In genomic region chr1:228270032-228270431, GRCh38 we compare ENCODE assay signal across 19 cellular contexts.
DNase-seq lines count a peak whose midpoint lies in the region; ATAC-seq and TF ChIP-seq lines count a peak whose summit lies in the region.
"Had no signal": no experiment of that assay in that cellular context is flagged by ENCODE, and none has a peak within 500 bp of the region (broad histone marks: within the 10 kb centered on the region; RNA-seq: fewer than 3 reads in every experiment).

No MANE protein-coding gene starts in this region.

- H3K27me3 ChIP-seq in mesenchymal stem cell (ENCODE audit: control insufficient read depth in 1 of 2, insufficient read depth in 1 of 2, low read length in 2 of 2) = no peaks in the 10 kb centered on the region
- H3K27me3 ChIP-seq: BE2C, gastroesophageal sphincter had no signal

- no peak overlapping the region for H3K4me3 Mint-ChIP-seq in CD14-positive monocyte
- H3K4me3 Mint-ChIP-seq: central memory CD8-positive, alpha-beta T cell had no signal

- H3K18ac ChIP-seq in mesenchymal stem cell (ENCODE audit: low read depth in 1 of 2, low read length in 2 of 2) = no peak overlapping the region

- no peak overlapping the region for H2BK5ac ChIP-seq in mesenchymal stem cell (ENCODE audit: low read depth, low read length, poor library complexity, severe bottlenecking)

- no peak overlapping the region for H3K4ac ChIP-seq in mesenchymal stem cell (ENCODE audit: low read depth in 1 of 2, low read length in 2 of 2)

- DNase-seq in EL (peak; percentile 40), NCI-H460 (ENCODE audit: extremely low read depth, low read depth) (peak; percentile 9), epithelial cell of esophagus (ENCODE audit: low read depth) (peak; percentile 36), mesenchymal stem cell (peak; percentile 70), CD14-positive monocyte (ENCODE audit: low spot score) (no peak), NCI-H2171 (lab: John Stamatoyannopoulos, UW) (no peak), NCI-H69 (lab: John Stamatoyannopoulos, UW) (no peak)
- DNase-seq: BE2C; GDM1; Kasumi-1; NCI-H1417; NCI-H774; PC-9; stimulated activated CD4-positive, alpha-beta T cell treated with anti-CD3 and anti-CD28 coated beads, Interleukin-4, amount 100 ng/mL, for 24 hours; T-helper 9 cell had no signal

- H4K91ac ChIP-seq in mesenchymal stem cell (ENCODE audit: low read length) = no peak overlapping the region

- no peaks in the 10 kb centered on the region for H3K9me3 ChIP-seq in mesenchymal stem cell (ENCODE audit: control insufficient read depth, low read length)
- H3K9me3 ChIP-seq: BE2C, gastroesophageal sphincter had no signal

- H3K27me3 Mint-ChIP-seq in CD14-positive monocyte (ENCODE audit: low read depth in 3 of 3) = peaks cover 4 to 11% (median 8%) of the 10 kb centered on the region in 3 donors
- H3K27me3 Mint-ChIP-seq: central memory CD8-positive, alpha-beta T cell had no signal

- H3K27ac ChIP-seq in mesenchymal stem cell (ENCODE audit: low read length, poor library complexity, severe bottlenecking) = no peak overlapping the region
- H3K27ac ChIP-seq: gastroesophageal sphincter, PC-9 had no signal

- H3K4me2 ChIP-seq in mesenchymal stem cell (ENCODE audit: low read length, poor library complexity, severe bottlenecking) = no peak overlapping the region
- H3K4me2 ChIP-seq: PC-9 had no signal

- H3K79me1 ChIP-seq in mesenchymal stem cell (replicated peaks; ENCODE audit: low read length, poor library complexity, severe bottlenecking) = peaks cover 10% of the 10 kb centered on the region

- no peak overlapping the region for H3K9ac ChIP-seq in mesenchymal stem cell (ENCODE audit: low read length)

- no peak overlapping the region for H2AK5ac ChIP-seq in mesenchymal stem cell (ENCODE audit: low read length, severe bottlenecking)

- no CpG with 5 or more reads among the region's 1 CpG for WGBS in mesenchymal stem cell

- peaks cover 7% of the 10 kb centered on the region for H3K4me1 Mint-ChIP-seq in CD14-positive monocyte

- no peak overlapping the region for H3K14ac ChIP-seq in mesenchymal stem cell (ENCODE audit: low read length in 2 of 2)

- H2BK12ac ChIP-seq in mesenchymal stem cell (ENCODE audit: low read length in 2 of 2) = no peak overlapping the region

- H3K36me3 ChIP-seq in mesenchymal stem cell (ENCODE audit: control insufficient read depth in 1 of 2, insufficient read depth in 2 of 2, low read depth in 1 of 2, low read length in 2 of 2) = peaks cover 2 to 42% of the 10 kb centered on the region in 2 experiments
- H3K36me3 ChIP-seq: BE2C had no signal

- H2BK15ac ChIP-seq in mesenchymal stem cell (ENCODE audit: low read depth, poor library complexity, severe bottlenecking) = no peak overlapping the region

- H3K4me3 ChIP-seq in epithelial cell of esophagus (ENCODE audit: low read length) (no peak overlapping the region), mesenchymal stem cell (ENCODE audit: insufficient read depth in 1 of 2, low read depth in 1 of 2, low read length in 2 of 2) (no peak overlapping the region)
- H3K4me3 ChIP-seq: gastroesophageal sphincter, PC-9, SK-N-MC had no signal

- no peak for TF ChIP-seq CTCF in epithelial cell of esophagus (IDR thresholded peaks at IDR 0.05; ENCODE audit: insufficient read depth, low read depth, low read length, missing control alignments)
- no peak for TF ChIP-seq CTCF in CD14-positive monocyte (IDR thresholded peaks at IDR 0.05)

- ATAC-seq in HG03378 (IDR thresholded peaks at IDR 0.05; ENCODE audit: unreplicated experiment) = no peak
- ATAC-seq: gastroesophageal sphincter had no signal

- H3K23ac ChIP-seq in mesenchymal stem cell (ENCODE audit: low read length in 2 of 2) = no peak overlapping the region

- H3K9me3 Mint-ChIP-seq in CD14-positive monocyte = peaks cover 0 to 3% (median 0%) of the 10 kb centered on the region in 7 donors
- H3K9me3 Mint-ChIP-seq: central memory CD8-positive, alpha-beta T cell had no signal

- no peak overlapping the region for H2BK120ac ChIP-seq in mesenchymal stem cell (ENCODE audit: low read depth, low read length)

- H3K36me3 Mint-ChIP-seq in CD14-positive monocyte = peaks cover 0 to 5% of the 10 kb centered on the region in 2 donors

- peaks cover 9% of the 10 kb centered on the region for H3K4me1 ChIP-seq in mesenchymal stem cell (ENCODE audit: control insufficient read depth, insufficient read depth, low read depth, low read length)

- intact Hi-C loops in CD14-positive monocyte (cut with micrococcal nuclease) = loop anchor here in 1 of 2 donors (2.0 kb wide), 1 partner anchor 55 kb away; no protein-coding TSS in a partner anchor

- no peak overlapping the region for H2AFZ ChIP-seq in mesenchymal stem cell (ENCODE audit: low read depth, low read length)
- H2AFZ ChIP-seq: PC-9 had no signal

- no peak overlapping the region for H4K8ac ChIP-seq in mesenchymal stem cell (ENCODE audit: low read length)

- no peak overlapping the region for H3K27ac Mint-ChIP-seq in CD14-positive monocyte

Comparison
In these comparisons a context has a peak if more than half of its experiments do, and no peak if none do; other contexts are left out.
1. DNase-seq: peak in EL (single experiment), NCI-H460 (single experiment), epithelial cell of esophagus (single experiment) and mesenchymal stem cell (single experiment); none in CD14-positive monocyte (single experiment), NCI-H2171 (single experiment) and NCI-H69 (single experiment).